Comparison of ENCODE assay signal across 8 cellular contexts in the genomic region with DNA sequence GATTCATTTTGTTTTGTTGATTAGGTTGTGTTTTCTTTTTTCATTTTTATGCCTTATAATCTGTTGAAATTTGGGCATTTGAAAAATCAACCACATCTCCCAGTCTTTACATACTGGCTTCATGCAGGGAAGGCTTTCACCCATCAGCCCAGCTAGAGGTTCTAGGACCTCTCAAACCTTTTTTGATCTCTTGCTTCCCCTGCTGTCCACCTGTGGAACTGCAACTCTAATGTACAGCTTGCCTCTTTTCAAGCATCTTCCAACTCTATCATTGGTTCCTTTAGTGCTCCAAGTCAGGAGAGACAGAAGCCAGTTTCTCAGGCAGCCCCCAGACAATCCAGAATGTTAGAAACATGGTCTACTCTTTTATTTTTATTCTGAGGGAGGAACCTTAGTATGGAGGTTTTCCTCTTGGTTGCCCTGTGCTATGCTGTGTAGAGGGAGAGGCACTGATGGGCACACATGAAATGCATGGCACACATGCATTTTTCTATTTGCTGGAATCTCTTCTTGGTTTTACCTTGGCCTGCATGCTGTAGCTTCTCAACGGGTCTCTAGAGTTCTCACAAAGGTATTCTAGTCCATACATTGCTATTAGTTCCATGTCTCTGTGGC.
DNase-seq lines count a peak whose midpoint lies in the region; ATAC-seq, FAIRE-seq and TF ChIP-seq lines count a peak whose summit lies in the region.

No MANE protein-coding gene starts in this region.

- no peak for TF ChIP-seq POLR2A in K562 (conservative IDR thresholded peaks at IDR 0.05)

- in situ Hi-C loops in K562 (cut with MboI), result no loop called here

- H4K20me1 ChIP-seq in K562 (replicated peaks; ENCODE audit: control insufficient read depth, insufficient read depth, low read length), result no peaks in the 10 kb centered on the region

- ATAC-seq in GM21390 (IDR thresholded peaks at IDR 0.05; ENCODE audit: unreplicated experiment), result peak; percentile 61
- ATAC-seq in K562, result peak; percentile 84
- peak; percentile 57 for ATAC-seq in mucosa of descending colon

- no peak overlapping the region for H2AFZ ChIP-seq in K562 (ENCODE audit: low read depth, low read length)

- no peak overlapping the region for H3K9ac ChIP-seq in K562 (ENCODE audit: insufficient read depth in 1 of 2, low read depth in 2 of 2, low read length in 2 of 2)

- BruUV-seq in K562 (replicated peaks; lab: Mats Ljungman, UMichigan), result no TSS peak

- intact Hi-C loops in K562 (cut with micrococcal nuclease) (loop anchor here (5.0 kb wide), 1 partner anchor 645 kb away; no protein-coding TSS in a partner anchor), mucosa of descending colon (cut with DNase I, micrococcal nuclease) (no loop called here)

- FAIRE-seq in K562 (lab: Jason Lieb, UNC), result peak; percentile 85

- no peaks in the 10 kb centered on the region for H3K79me2 ChIP-seq in K562 (ENCODE audit: control insufficient read depth, insufficient read depth, low read length)

- peak in 1 of 2 experiments; percentile 78; a peak in 3 of 4 replicates for TF ChIP-seq RAD21 in K562 (CRISPR knock-in tag; conservative IDR thresholded peaks at IDR 0.05 in 1 of 2, IDR thresholded peaks at IDR 0.05 in 1 of 2)

- DNase-seq in NCI-H345 (lab: John Stamatoyannopoulos, UW) (peak; percentile 24), NCI-H345 treated with DMSO at 0.1 percent for 48 hours (lab: John Stamatoyannopoulos, UW; ENCODE audit: unreplicated experiment) (no peak), NCI-H146 treated with DMSO at 0.1 percent for 48 hours (lab: John Stamatoyannopoulos, UW; ENCODE audit: unreplicated experiment) (peak; percentile 28), K562 (ENCODE audit: extremely low read depth in 1 of 4, low spot score in 3 of 4) (peak; percentile 40 to 61 (median 53)), mucosa of descending colon (peak in 1 of 3 donors; percentile 79), SW 1271 (lab: John Stamatoyannopoulos, UW) (no peak), NCI-H1048 (lab: John Stamatoyannopoulos, UW) (no peak)

- CTCF ChIA-PET in K562 (lab: Yijun Ruan, JAX; ENCODE audit: low intra/inter-chr PET ratio), result interaction anchor here (0.7 kb wide), 1 partner anchor 1449 kb away, joined by 4 read pairs; no protein-coding TSS in a partner anchor

- H3K4me3 ChIP-seq in K562 (no peak overlapping the region), mucosa of descending colon (no peak overlapping the region)

- peak; percentile 52 to 79 (median 71) for TF ChIP-seq CTCF in K562 (IDR thresholded peaks at IDR 0.05 in 2 of 3, conservative IDR thresholded peaks at IDR 0.05 in 1 of 3; ENCODE audit: insufficient read depth in 2 of 3, low read depth in 1 of 3, low read length in 3 of 3)
- TF ChIP-seq CTCF in mucosa of descending colon (IDR thresholded peaks at IDR 0.05), result peak; percentile 53

- no peaks in the 10 kb centered on the region for H3K36me3 ChIP-seq in K562 (ENCODE audit: control insufficient read depth, insufficient read depth, low read length)
- H3K36me3 ChIP-seq in mucosa of descending colon (ENCODE audit: low read depth), result no peaks in the 10 kb centered on the region

- no peak overlapping the region for H3K4me2 ChIP-seq in K562 (ENCODE audit: insufficient read depth, low read length)

- no peaks in the 10 kb centered on the region for H3K27me3 ChIP-seq in K562 (ENCODE audit: control insufficient read depth in 2 of 2, insufficient read depth in 2 of 2, low read length in 2 of 2)

- H3K9me3 ChIP-seq in K562 (replicated peaks; ENCODE audit: control insufficient read depth, insufficient read depth, low read depth, low read length), result no peaks in the 10 kb centered on the region
- H3K9me3 ChIP-seq in mucosa of descending colon, result no peaks in the 10 kb centered on the region

- no peaks in the 10 kb centered on the region for H3K9me1 ChIP-seq in K562 (ENCODE audit: control insufficient read depth, insufficient read depth, low read length)

- POLR2A ChIA-PET in K562 (lab: Yijun Ruan, JAX), result no interaction called here

- no peak overlapping the region for H3K27ac ChIP-seq in K562 (ENCODE audit: extremely low read depth, low read depth, low read length)

- WGBS in K562 (ENCODE audit: insufficient coverage, low coverage, missing lambda C conversion rate), result 0% methylated on average over 1 of the region's 1 CpG

- no peak for TF ChIP-seq EP300 in K562 (IDR thresholded peaks at IDR 0.05; ENCODE audit: low read length)

- H3K4me1 ChIP-seq in K562 (replicated peaks in 1 of 2; ENCODE audit: control insufficient read depth in 2 of 2, insufficient read depth in 2 of 2, low read length in 2 of 2) (no peaks in the 10 kb centered on the region), mucosa of descending colon (ENCODE audit: low read depth) (no peaks in the 10 kb centered on the region)

TF ChIP-seq in K562, 482 proteins besides CTCF, POLR2A, EP300 and RAD21:
- TF ChIP-seq, protein P1, sequence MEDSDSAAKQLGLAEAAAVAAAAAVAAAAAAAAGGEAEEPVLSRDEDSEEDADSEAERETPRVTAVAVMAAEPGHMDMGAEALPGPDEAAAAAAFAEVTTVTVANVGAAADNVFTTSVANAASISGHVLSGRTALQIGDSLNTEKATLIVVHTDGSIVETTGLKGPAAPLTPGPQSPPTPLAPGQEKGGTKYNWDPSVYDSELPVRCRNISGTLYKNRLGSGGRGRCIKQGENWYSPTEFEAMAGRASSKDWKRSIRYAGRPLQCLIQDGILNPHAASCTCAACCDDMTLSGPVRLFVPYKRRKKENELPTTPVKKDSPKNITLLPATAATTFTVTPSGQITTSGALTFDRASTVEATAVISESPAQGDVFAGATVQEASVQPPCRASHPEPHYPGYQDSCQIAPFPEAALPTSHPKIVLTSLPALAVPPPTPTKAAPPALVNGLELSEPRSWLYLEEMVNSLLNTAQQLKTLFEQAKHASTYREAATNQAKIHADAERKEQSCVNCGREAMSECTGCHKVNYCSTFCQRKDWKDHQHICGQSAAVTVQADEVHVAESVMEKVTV (CRISPR knock-in tag; IDR thresholded peaks at IDR 0.05), result 0 out of 2 replicates have a peak, but pooled peaks have one; percentile 21
- TF ChIP-seq SMC3 (conservative IDR thresholded peaks at IDR 0.05; ENCODE audit: insufficient read depth, low read depth, low read length) (peak; percentile 75), WHSC1 (IDR thresholded peaks at IDR 0.05; ENCODE audit: low read length) (no peak), KLF16 (IDR thresholded peaks at IDR 0.05) (peak; percentile 60; the same call in 1 of the 2 replicates)
TF ChIP-seq in K562: peak in this region for 3.

Comparison
In these comparisons a context has a peak if more than half of its experiments do, and no peak if none do; other contexts are left out.
1. DNase-seq: peak in NCI-H345 (single experiment), NCI-H146 treated with DMSO at 0.1 percent for 48 hours (single experiment) and K562 (4 of 4); none in NCI-H345 treated with DMSO at 0.1 percent for 48 hours (single experiment), SW 1271 (0 of 2) and NCI-H1048 (single experiment).
2. Peak in every context shown above with its lines, with median percentiles within 50 percentile points of each other: ATAC-seq.